In genomic region chr4:73573794-73574528, GRCh38 we compare ENCODE assay signal across 8 cellular contexts. TPM values are rescaled to one million over a fixed set of nuclear protein-coding genes. Genes with fewer than 3 reads are reported as not detected.
DNase-seq lines count a peak whose midpoint lies in the region; ATAC-seq, FAIRE-seq and TF ChIP-seq lines count a peak whose summit lies in the region.

No MANE protein-coding gene starts in this region.

- peak; percentile 88 to 92 (median 92) for TF ChIP-seq CTCF in keratinocyte (optimal IDR thresholded peaks at IDR 0.05 in 1 of 3, IDR thresholded peaks at IDR 0.05 in 1 of 3, conservative IDR thresholded peaks at IDR 0.05 in 1 of 3; ENCODE audit: extremely low read depth in 1 of 3, insufficient read depth in 2 of 3, low read length in 3 of 3)

- no peaks in the 10 kb centered on the region for H3K9me1 ChIP-seq in keratinocyte (ENCODE audit: control insufficient read depth, extremely low read depth, insufficient read depth, low read length)

- DNase-seq in activated CD4-positive, alpha-beta T cell treated with anti-CD3 and anti-CD28 coated beads for 48 hours, result peak; percentile 27
- no peak for DNase-seq in activated CD4-positive, alpha-beta T cell treated with anti-CD3 and anti-CD28 coated beads for 1 hour
- peak; percentile 43 for DNase-seq in HuH-7 (ENCODE audit: low spot score)
- peak; percentile 11 to 63 for DNase-seq in NOMO-1 (lab: John Stamatoyannopoulos, UW; ENCODE audit: unreplicated experiment in 2 of 2)
- DNase-seq in brain pericyte (ENCODE audit: low read depth, low spot score), result peak; percentile 37
- no peak for DNase-seq in keratinocyte (ENCODE audit: low read depth, low spot score)
- peak; percentile 23 for DNase-seq in stimulated activated naive CD8-positive, alpha-beta T cell treated with anti-CD3 and anti-CD28 coated beads, Interleukin-15, Interleukin-2, amounts not matched to agents 100 U/mL and 50 U/mL, for 24 hours

- H3K4me1 ChIP-seq in keratinocyte (ENCODE audit: control insufficient read depth, extremely low read depth, insufficient read depth, low read length), result peaks cover 5% of the 10 kb centered on the region

- no peaks in the 10 kb centered on the region for H3K27me3 ChIP-seq in keratinocyte (ENCODE audit: control insufficient read depth, extremely low read depth, insufficient read depth, low read length)

- H3K9ac ChIP-seq in keratinocyte (ENCODE audit: control insufficient read depth, extremely low read depth, insufficient read depth, low read length), result no peak overlapping the region

- H3K9me3 ChIP-seq in keratinocyte (ENCODE audit: control insufficient read depth, low read depth, low read length), result no peaks in the 10 kb centered on the region

- no peak overlapping the region for H2AFZ ChIP-seq in keratinocyte (ENCODE audit: control insufficient read depth, low read length)

- dilution Hi-C loops in keratinocyte (cut with MboI; ENCODE audit: extremely low pct_ligation_motif_present, low sequenced_read_pairs), result no loop called here

- no peak overlapping the region for H3K4me2 ChIP-seq in keratinocyte (ENCODE audit: control insufficient read depth, extremely low read depth, insufficient read depth, low read depth, low read length)

- H3K79me2 ChIP-seq in keratinocyte (ENCODE audit: control insufficient read depth, insufficient read depth, low read length), result no peaks in the 10 kb centered on the region

- ATAC-seq in GM21576 (IDR thresholded peaks at IDR 0.05; ENCODE audit: unreplicated experiment), result peak; percentile 83
- no peak for ATAC-seq in stimulated activated naive CD8-positive, alpha-beta T cell treated with anti-CD3 and anti-CD28 coated beads, Interleukin-15, Interleukin-2, amounts not matched to agents 100 U/mL and 50 U/mL, for 24 hours

- FAIRE-seq in keratinocyte (lab: Jason Lieb, UNC), result peak; percentile 87

- no peak overlapping the region for H3K4me3 ChIP-seq in keratinocyte (ENCODE audit: control insufficient read depth in 2 of 3, extremely low read depth in 1 of 3, insufficient read depth in 2 of 3, low read depth in 1 of 3, low read length in 3 of 3)

- H4K20me1 ChIP-seq in keratinocyte (ENCODE audit: control insufficient read depth, extremely low read depth, insufficient read depth, low read length), result no peaks in the 10 kb centered on the region

- H3K27ac ChIP-seq in keratinocyte (ENCODE audit: control insufficient read depth, insufficient read depth, low read length), result no peak overlapping the region

- H3K36me3 ChIP-seq in keratinocyte (ENCODE audit: control insufficient read depth in 2 of 2, extremely low read depth in 1 of 2, insufficient read depth in 2 of 2, low read length in 2 of 2), result no peaks in the 10 kb centered on the region

RNA-seq across cellular contexts. Expression of gene RASSF6, which starts 46.3 kb away (rescaled TPM):
- 3.6 to 6.5 TPM (median 4.4 TPM) in 3 replicates for polyA plus RNA-seq in keratinocyte
- polyA plus RNA-seq in keratinocyte (2011; ENCODE audit: low read depth), result 5.2 TPM
- 4.5 and 8.3 TPM in 2 replicates for polyA plus RNA-seq in keratinocyte (2011; cell fraction: cytosol; rRNA removed)
- 10.1 and 11.4 TPM in 2 replicates for polyA plus RNA-seq in keratinocyte (2011; cell fraction: nucleus; rRNA removed)
- 3.5 and 3.6 TPM in 2 replicates for polyA plus RNA-seq in keratinocyte (2012; ENCODE audit: low replicate concordance)
- polyA minus RNA-seq in keratinocyte, result 2.8 to 3.6 TPM (median 3.4 TPM) in 3 replicates
- 5.8 TPM for polyA minus RNA-seq in keratinocyte (2011; cell fraction: cytosol; rRNA and poly(A)+ RNA removed)
- polyA minus RNA-seq in keratinocyte (2011; cell fraction: nucleus; rRNA and poly(A)+ RNA removed), result 7.7 and 16.1 TPM in 2 replicates

Comparison
In these comparisons a context has a peak if more than half of its experiments do, and no peak if none do; other contexts are left out.
1. DNase-seq: peak in activated CD4-positive, alpha-beta T cell treated with anti-CD3 and anti-CD28 coated beads for 48 hours (single experiment), HuH-7 (single experiment), NOMO-1 (2 of 2), brain pericyte (single experiment) and stimulated activated naive CD8-positive, alpha-beta T cell treated with anti-CD3 and anti-CD28 coated beads, Interleukin-15, Interleukin-2, amounts not matched to agents 100 U/mL and 50 U/mL, for 24 hours (single experiment); none in activated CD4-positive, alpha-beta T cell treated with anti-CD3 and anti-CD28 coated beads for 1 hour (single experiment) and keratinocyte (single experiment).